Comparison of ENCODE assay signal across 8 cellular contexts in the genomic region with DNA sequence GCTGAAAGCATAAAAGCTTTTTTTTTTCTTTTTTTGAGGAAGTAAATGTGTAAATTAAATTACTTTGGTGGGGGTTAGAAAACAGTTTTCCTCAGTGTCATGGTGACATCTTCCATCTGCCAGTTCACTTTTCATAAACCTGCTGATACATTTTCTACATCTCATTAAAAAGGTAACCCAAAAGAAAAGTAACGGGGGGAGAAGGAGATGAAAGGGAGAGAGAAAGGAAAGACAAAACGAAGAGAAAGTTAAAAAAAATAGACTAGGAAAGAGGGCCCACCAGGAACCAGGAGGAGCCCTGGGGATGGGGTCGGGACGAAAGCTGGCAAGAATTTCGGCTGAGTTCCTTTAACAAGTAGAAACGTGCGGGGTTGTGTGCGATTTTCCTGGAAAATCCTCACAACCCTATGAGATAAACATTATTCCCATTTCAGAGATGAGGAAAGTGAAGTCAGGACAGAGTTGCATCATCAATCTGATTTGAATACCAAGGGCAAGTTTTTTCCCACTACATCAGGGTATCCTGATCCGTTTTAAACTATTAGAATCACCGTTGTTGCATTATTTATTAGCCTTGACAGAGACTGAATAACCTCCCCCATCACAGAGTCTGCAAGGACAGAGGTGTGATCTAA. TPM values are rescaled to one million over a fixed set of nuclear protein-coding genes. Genes with fewer than 3 reads are reported as not detected.
DNase-seq lines count a peak whose midpoint lies in the region; ATAC-seq, FAIRE-seq and TF ChIP-seq lines count a peak whose summit lies in the region.

No MANE protein-coding gene starts in this region.

- H3K27ac ChIP-seq in AG04450 (ENCODE audit: low read depth, low read length) = no peak overlapping the region

- H3K4me3 ChIP-seq in AG04450 (ENCODE audit: low read depth, low read length) (peak overlapping the region; percentile 63), LNCaP clone FGC (ENCODE audit: low read depth, low read length) (peak overlapping the region; percentile 55)

- no peak for FAIRE-seq in D721Med (lab: Jason Lieb, UNC)

- H3K27ac Mint-ChIP-seq in endothelial cell (ENCODE audit: unreplicated experiment) = no peak overlapping the region
- H3K27ac Mint-ChIP-seq in nephron progenitor cell = no peak overlapping the region

- POLR2A ChIA-PET in AG04450 (lab: Yijun Ruan, JAX) = interaction anchor here (0.6 to 1.0 kb wide), 2 partner anchors 128 to 133 kb away, joined by 3 read pairs; no protein-coding TSS in a partner anchor

- peak overlapping the region; percentile 21 for H3K4me3 Mint-ChIP-seq in endothelial cell (ENCODE audit: unreplicated experiment)
- peak overlapping the region; percentile 86 for H3K4me3 Mint-ChIP-seq in nephron progenitor cell

- H3K36me3 Mint-ChIP-seq in endothelial cell (ENCODE audit: low read depth, unreplicated experiment) = no peaks in the 10 kb centered on the region
- no peaks in the 10 kb centered on the region for H3K36me3 Mint-ChIP-seq in nephron progenitor cell (ENCODE audit: low read depth)

- TF ChIP-seq CTCF in AG04450 (IDR thresholded peaks at IDR 0.05; ENCODE audit: low read depth, low read length) (no peak), LNCaP clone FGC (IDR thresholded peaks at IDR 0.05; ENCODE audit: control insufficient read depth, extremely low read depth, insufficient read depth) (no peak), endothelial cell (IDR thresholded peaks at IDR 0.05; ENCODE audit: unreplicated experiment) (no peak), nephron progenitor cell (IDR thresholded peaks at IDR 0.05) (no peak), D721Med (IDR thresholded peaks at IDR 0.05; ENCODE audit: insufficient read depth, missing control alignments) (no peak)

- DNase-seq in AG04450 (ENCODE audit: low read depth, low spot score) (no peak), LNCaP clone FGC (ENCODE audit: low read depth) (no peak), endothelial cell (ENCODE audit: low spot score) (no peak), nephron progenitor cell (no peak), kidney tubule cell (ENCODE audit: low spot score) (no peak), D721Med (ENCODE audit: insufficient read length, low spot score) (no peak), NCI-H2171 (lab: John Stamatoyannopoulos, UW) (no peak)

- CTCF ChIA-PET in AG04450 (lab: Charles Lee) = interaction anchor here (5.9 kb wide), 1 partner anchor 14 kb away, joined by 39 read pairs; no protein-coding TSS in a partner anchor

- ATAC-seq in HG02870 (IDR thresholded peaks at IDR 0.05; ENCODE audit: unreplicated experiment) = no peak

- H3K27me3 Mint-ChIP-seq in endothelial cell (ENCODE audit: unreplicated experiment) (no peaks in the 10 kb centered on the region), nephron progenitor cell (ENCODE audit: low read depth, poor library complexity) (peaks cover 11% of the 10 kb centered on the region)

- H3K4me1 Mint-ChIP-seq in endothelial cell (ENCODE audit: unreplicated experiment) (peaks cover 39% of the 10 kb centered on the region), nephron progenitor cell (peaks cover 59% of the 10 kb centered on the region)

- H3K9me3 ChIP-seq in AG04450 (ENCODE audit: control insufficient read depth, insufficient read depth, low read length) = no peaks in the 10 kb centered on the region; the same call in 1 of the 2 replicates

- H3K9me3 Mint-ChIP-seq in endothelial cell (ENCODE audit: unreplicated experiment) (no peaks in the 10 kb centered on the region), nephron progenitor cell (no peaks in the 10 kb centered on the region)

- no peaks in the 10 kb centered on the region for H3K27me3 ChIP-seq in AG04450 (ENCODE audit: control insufficient read depth, insufficient read depth, low read length)

RNA-seq across cellular contexts. Expression of gene TPD52L1, which starts 53.4 kb away (rescaled TPM):
- polyA plus RNA-seq in AG04450 (2011; rRNA removed) = 10.9 and 11.1 TPM in 2 replicates
- 4.3 and 4.5 TPM in 2 replicates for polyA minus RNA-seq in AG04450 (2011; rRNA and poly(A)+ RNA removed)
- total RNA-seq in endothelial cell (ENCODE audit: unreplicated experiment) = 118 TPM
